ENCODE assay signal across 23 cellular contexts in the genomic region with DNA sequence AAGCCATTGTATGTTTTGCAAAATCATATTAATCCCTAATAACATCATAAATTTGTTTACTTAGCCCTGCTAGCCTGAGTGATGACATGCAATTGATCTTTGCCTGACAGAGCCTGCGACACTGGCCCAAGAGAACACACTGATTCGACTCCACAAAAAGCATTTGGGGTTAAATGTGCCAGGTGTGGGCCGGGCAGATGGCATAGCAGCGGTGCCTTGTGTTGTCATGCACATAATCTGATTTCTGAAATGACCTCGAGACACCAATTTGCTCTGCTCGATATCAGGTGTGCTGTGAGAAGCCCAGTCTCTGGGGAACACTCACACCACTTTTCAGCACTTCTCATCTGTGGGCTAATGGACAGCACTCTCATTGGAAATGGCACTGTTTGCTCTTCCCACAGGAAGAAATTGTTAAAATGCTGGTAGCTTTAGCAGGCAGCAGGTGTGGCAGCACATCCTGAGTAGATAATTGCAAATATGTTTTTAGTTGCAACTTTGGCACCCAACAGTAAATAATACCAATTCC.
DNase-seq lines count a peak whose midpoint lies in the region; ATAC-seq and TF ChIP-seq lines count a peak whose summit lies in the region.
"Had no signal": no experiment of that assay in that cellular context is flagged by ENCODE, and none has a peak within 500 bp of the region (broad histone marks: within the 10 kb centered on the region; RNA-seq: fewer than 3 reads in every experiment).

No MANE protein-coding gene starts in this region.

- ATAC-seq in HG02852 (IDR thresholded peaks at IDR 0.05; ENCODE audit: unreplicated experiment), result no peak
- ATAC-seq: activated CD8-positive, alpha-beta memory T cell treated with anti-CD3 and anti-CD28 coated beads, Interleukin-2, amount 10 ng/mL, durations not matched to agents 7 days and 5 days; GM12878; heart left ventricle; HepG2; left cardiac atrium had no signal

- no peak for TF ChIP-seq EP300 in stomach (IDR thresholded peaks at IDR 0.05)

- H3K4me1 ChIP-seq in stomach, result no peaks in the 10 kb centered on the region
- H3K4me1 ChIP-seq: HAP-1, heart left ventricle had no signal

- WGBS in stomach, 5 donors, result 66 to 82% (median 71%) methylated on average over 6 of the region's 6 CpGs

- no peaks in the 10 kb centered on the region for H3K27me3 ChIP-seq in stomach
- H3K27me3 ChIP-seq: BE2C, heart left ventricle had no signal

- intact Hi-C loops in stomach (cut with DNase I; ENCODE audit: low total_unique reads), result no loop called here

- DNase-seq in DMS79 (lab: John Stamatoyannopoulos, UW), result peak; percentile 37
- peak; percentile 72 to 95 (median 90) for DNase-seq in NCI-H1417 (lab: John Stamatoyannopoulos, UW)
- DNase-seq in NCI-H2107 treated with DMSO at 0.1 percent for 48 hours (lab: John Stamatoyannopoulos, UW; ENCODE audit: unreplicated experiment), result peak; percentile 77
- DNase-seq in SK-N-DZ (ENCODE audit: low spot score), result peak; percentile 46
- DNase-seq in ureter (ENCODE audit: low spot score), result no peak
- DNase-seq in NCI-H2196 treated with DMSO at 0.1 percent for 48 hours (lab: John Stamatoyannopoulos, UW; ENCODE audit: unreplicated experiment), result no peak
- DNase-seq in stomach, result no peak
- DNase-seq: activated CD4-positive, alpha-beta T cell treated with anti-CD3 and anti-CD28 coated beads, Interleukin-2, amount 50 U/mL, for 1 hour; activated CD8-positive, alpha-beta memory T cell treated with anti-CD3 and anti-CD28 coated beads, Interleukin-2, amount 10 ng/mL, durations not matched to agents 7 days and 5 days; activated naive CD4-positive, alpha-beta T cell treated with anti-CD3 and anti-CD28 coated beads, Interleukin-2, amount 10 ng/mL, durations not matched to agents 7 days and 5 days; amniotic stem cell; BE2C; effector CD4-positive, alpha-beta T cell; heart left ventricle; left cardiac atrium; NCI-H1694; NCI-H526 treated with DMSO at 0.1 percent for 48 hours; nucleus accumbens; T-helper 9 cell had no signal

- no peaks in the 10 kb centered on the region for H3K9me3 ChIP-seq in stomach
- H3K9me3 ChIP-seq: BE2C, HAP-1, heart left ventricle had no signal

- no peak for TF ChIP-seq POLR2A in stomach (IDR thresholded peaks at IDR 0.05)

- no peak overlapping the region for H3K4me3 ChIP-seq in stomach
- H3K4me3 ChIP-seq: GM12878, HAP-1, heart left ventricle had no signal

- no peaks in the 10 kb centered on the region for H3K36me3 ChIP-seq in stomach
- H3K36me3 ChIP-seq: BE2C, HAP-1, heart left ventricle had no signal

- H3K27ac ChIP-seq in stomach, result no peak overlapping the region
- H3K27ac ChIP-seq: heart left ventricle had no signal

- no peak for TF ChIP-seq CTCF in stomach (IDR thresholded peaks at IDR 0.05)

Comparison
In these comparisons a context has a peak if more than half of its experiments do, and no peak if none do; other contexts are left out.
1. DNase-seq: peak in DMS79 (single experiment), NCI-H1417 (3 of 3), NCI-H2107 treated with DMSO at 0.1 percent for 48 hours (single experiment) and SK-N-DZ (single experiment); none in ureter (single experiment), NCI-H2196 treated with DMSO at 0.1 percent for 48 hours (single experiment) and stomach (single experiment).